ENCODE assay signal across 1 cellular context in the genomic region with DNA sequence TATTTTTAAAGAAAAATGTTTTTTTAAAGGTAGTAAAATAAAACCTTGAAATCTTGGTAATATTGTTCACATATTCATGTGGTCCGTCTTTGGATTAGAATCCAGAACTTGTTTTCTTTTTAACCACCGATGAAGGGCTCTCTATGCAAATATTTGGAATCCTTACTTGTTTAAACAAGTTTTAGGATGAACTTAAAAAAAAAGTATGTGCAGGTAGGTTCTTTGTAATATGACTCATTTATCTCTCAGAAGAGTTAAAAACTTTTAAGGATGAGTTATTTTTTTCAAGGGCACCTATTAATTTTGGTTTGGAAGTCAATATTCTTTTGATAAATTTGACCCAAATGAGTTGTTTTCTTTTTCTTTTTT.
TF ChIP-seq lines count a peak whose summit lies in the region.

No MANE protein-coding gene starts in this region.

TF ChIP-seq in HepG2, 621 proteins besides CTCF, POLR2A, EP300 and RAD21 (continued from another document and continues in another):
- TF ChIP-seq CREM (IDR thresholded peaks at IDR 0.05): peak; percentile 76
- no peak for TF ChIP-seq CREM (CRISPR knock-in tag; IDR thresholded peaks at IDR 0.05)
- TF ChIP-seq, protein P1, sequence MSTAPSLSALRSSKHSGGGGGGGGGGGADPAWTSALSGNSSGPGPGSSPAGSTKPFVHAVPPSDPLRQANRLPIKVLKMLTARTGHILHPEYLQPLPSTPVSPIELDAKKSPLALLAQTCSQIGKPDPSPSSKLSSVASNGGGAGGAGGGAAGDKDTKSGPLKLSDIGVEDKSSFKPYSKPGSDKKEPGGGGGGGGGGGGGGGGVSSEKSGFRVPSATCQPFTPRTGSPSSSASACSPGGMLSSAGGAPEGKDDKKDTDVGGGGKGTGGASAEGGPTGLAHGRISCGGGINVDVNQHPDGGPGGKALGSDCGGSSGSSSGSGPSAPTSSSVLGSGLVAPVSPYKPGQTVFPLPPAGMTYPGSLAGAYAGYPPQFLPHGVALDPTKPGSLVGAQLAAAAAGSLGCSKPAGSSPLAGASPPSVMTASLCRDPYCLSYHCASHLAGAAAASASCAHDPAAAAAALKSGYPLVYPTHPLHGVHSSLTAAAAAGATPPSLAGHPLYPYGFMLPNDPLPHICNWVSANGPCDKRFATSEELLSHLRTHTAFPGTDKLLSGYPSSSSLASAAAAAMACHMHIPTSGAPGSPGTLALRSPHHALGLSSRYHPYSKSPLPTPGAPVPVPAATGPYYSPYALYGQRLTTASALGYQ (CRISPR knock-in tag; IDR thresholded peaks at IDR 0.05): peak; percentile 82; the same call in 1 of the 2 replicates
- TF ChIP-seq KDM5A (IDR thresholded peaks at IDR 0.05; ENCODE audit: borderline replicate concordance, low read length): peak; percentile 36; the same call in 1 of the 2 replicates
- TF ChIP-seq CEBPG (CRISPR knock-in tag; IDR thresholded peaks at IDR 0.05): peak; percentile 6; the same call in 1 of the 2 replicates
- TF ChIP-seq RCOR2 (CRISPR knock-in tag; IDR thresholded peaks at IDR 0.05): 0 out of 2 replicates have a peak, but pooled peaks have one; percentile 37
- TF ChIP-seq PPARG (CRISPR knock-in tag; conservative IDR thresholded peaks at IDR 0.05): peak; percentile 81
- TF ChIP-seq ZMAT3 (CRISPR knock-in tag; conservative IDR thresholded peaks at IDR 0.05): no peak
- no peak for TF ChIP-seq ZNF678 (CRISPR knock-in tag; IDR thresholded peaks at IDR 0.05)
- TF ChIP-seq SIN3A (IDR thresholded peaks at IDR 0.05; ENCODE audit: borderline replicate concordance, low read depth, low read length): 0 out of 2 replicates have a peak, but pooled peaks have one; percentile 33
- TF ChIP-seq NR2F2 (IDR thresholded peaks at IDR 0.05; ENCODE audit: borderline replicate concordance, low read depth): peak; percentile 49; the same call in 1 of the 2 replicates
- TF ChIP-seq GATAD2A (CRISPR knock-in tag; IDR thresholded peaks at IDR 0.05): peak; percentile 87
- TF ChIP-seq FOXJ3 (CRISPR knock-in tag; IDR thresholded peaks at IDR 0.05; ENCODE audit: borderline replicate concordance): peak; percentile 46; the same call in 1 of the 2 replicates
- TF ChIP-seq RXRB (CRISPR knock-in tag; IDR thresholded peaks at IDR 0.05; ENCODE audit: borderline replicate concordance): peak; percentile 75; the same call in 1 of the 2 replicates
- TF ChIP-seq SMC3 (IDR thresholded peaks at IDR 0.05; ENCODE audit: low read length): no peak
- peak; percentile 77 for TF ChIP-seq BCL6 (CRISPR knock-in tag; IDR thresholded peaks at IDR 0.05)
- no peak for TF ChIP-seq THAP9 (CRISPR knock-in tag; IDR thresholded peaks at IDR 0.05; ENCODE audit: borderline replicate concordance)
- peak; percentile 13; the same call in 1 of the 2 replicates for TF ChIP-seq TFE3 (CRISPR knock-in tag; IDR thresholded peaks at IDR 0.05)
- peak; percentile 74 for TF ChIP-seq KAT8 (CRISPR knock-in tag; IDR thresholded peaks at IDR 0.05)
- no peak for TF ChIP-seq MATR3 (CRISPR knock-in tag; IDR thresholded peaks at IDR 0.05)
- 0 out of 2 replicates have a peak, but pooled peaks have one; percentile 76 for TF ChIP-seq TOE1 (CRISPR knock-in tag; IDR thresholded peaks at IDR 0.05)
- no peak for TF ChIP-seq ZNF792 (CRISPR knock-in tag; IDR thresholded peaks at IDR 0.05)
- TF ChIP-seq SMAD3 (CRISPR knock-in tag; IDR thresholded peaks at IDR 0.05): 0 out of 2 replicates have a peak, but pooled peaks have one; percentile 23
- TF ChIP-seq, protein P2, sequence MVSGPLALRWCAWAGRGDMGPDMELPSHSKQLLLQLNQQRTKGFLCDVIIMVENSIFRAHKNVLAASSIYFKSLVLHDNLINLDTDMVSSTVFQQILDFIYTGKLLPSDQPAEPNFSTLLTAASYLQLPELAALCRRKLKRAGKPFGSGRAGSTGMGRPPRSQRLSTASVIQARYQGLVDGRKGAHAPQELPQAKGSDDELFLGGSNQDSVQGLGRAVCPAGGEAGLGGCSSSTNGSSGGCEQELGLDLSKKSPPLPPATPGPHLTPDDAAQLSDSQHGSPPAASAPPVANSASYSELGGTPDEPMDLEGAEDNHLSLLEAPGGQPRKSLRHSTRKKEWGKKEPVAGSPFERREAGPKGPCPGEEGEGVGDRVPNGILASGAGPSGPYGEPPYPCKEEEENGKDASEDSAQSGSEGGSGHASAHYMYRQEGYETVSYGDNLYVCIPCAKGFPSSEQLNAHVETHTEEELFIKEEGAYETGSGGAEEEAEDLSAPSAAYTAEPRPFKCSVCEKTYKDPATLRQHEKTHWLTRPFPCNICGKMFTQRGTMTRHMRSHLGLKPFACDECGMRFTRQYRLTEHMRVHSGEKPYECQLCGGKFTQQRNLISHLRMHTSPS (CRISPR knock-in tag; IDR thresholded peaks at IDR 0.05; ENCODE audit: low read depth): no peak
- TF ChIP-seq ISL2 (CRISPR knock-in tag; IDR thresholded peaks at IDR 0.05): peak; percentile 92
- TF ChIP-seq, protein P3, sequence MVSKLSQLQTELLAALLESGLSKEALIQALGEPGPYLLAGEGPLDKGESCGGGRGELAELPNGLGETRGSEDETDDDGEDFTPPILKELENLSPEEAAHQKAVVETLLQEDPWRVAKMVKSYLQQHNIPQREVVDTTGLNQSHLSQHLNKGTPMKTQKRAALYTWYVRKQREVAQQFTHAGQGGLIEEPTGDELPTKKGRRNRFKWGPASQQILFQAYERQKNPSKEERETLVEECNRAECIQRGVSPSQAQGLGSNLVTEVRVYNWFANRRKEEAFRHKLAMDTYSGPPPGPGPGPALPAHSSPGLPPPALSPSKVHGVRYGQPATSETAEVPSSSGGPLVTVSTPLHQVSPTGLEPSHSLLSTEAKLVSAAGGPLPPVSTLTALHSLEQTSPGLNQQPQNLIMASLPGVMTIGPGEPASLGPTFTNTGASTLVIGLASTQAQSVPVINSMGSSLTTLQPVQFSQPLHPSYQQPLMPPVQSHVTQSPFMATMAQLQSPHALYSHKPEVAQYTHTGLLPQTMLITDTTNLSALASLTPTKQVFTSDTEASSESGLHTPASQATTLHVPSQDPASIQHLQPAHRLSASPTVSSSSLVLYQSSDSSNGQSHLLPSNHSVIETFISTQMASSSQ (IDR thresholded peaks at IDR 0.05; ENCODE audit: low read depth): peak; percentile 56; the same call in 1 of the 2 replicates
- TF ChIP-seq, protein P3 (CRISPR knock-in tag; IDR thresholded peaks at IDR 0.05; ENCODE audit: borderline replicate concordance): peak; percentile 50; the same call in 1 of the 2 replicates
- TF ChIP-seq MYNN (CRISPR knock-in tag; IDR thresholded peaks at IDR 0.05; ENCODE audit: low read depth): no peak
- no peak for TF ChIP-seq GPN1 (CRISPR knock-in tag; IDR thresholded peaks at IDR 0.05; ENCODE audit: borderline replicate concordance)
- TF ChIP-seq TCF7 (IDR thresholded peaks at IDR 0.05; ENCODE audit: low read depth): peak; percentile 56; the same call in 1 of the 2 replicates
- 0 out of 2 replicates have a peak, but pooled peaks have one; percentile 47 for TF ChIP-seq RERE (CRISPR knock-in tag; IDR thresholded peaks at IDR 0.05; ENCODE audit: low read depth)
- peak; percentile 89 for TF ChIP-seq ARID5B (CRISPR knock-in tag; IDR thresholded peaks at IDR 0.05)
